ENCODE assay signal across 7 cellular contexts in the genomic region with DNA sequence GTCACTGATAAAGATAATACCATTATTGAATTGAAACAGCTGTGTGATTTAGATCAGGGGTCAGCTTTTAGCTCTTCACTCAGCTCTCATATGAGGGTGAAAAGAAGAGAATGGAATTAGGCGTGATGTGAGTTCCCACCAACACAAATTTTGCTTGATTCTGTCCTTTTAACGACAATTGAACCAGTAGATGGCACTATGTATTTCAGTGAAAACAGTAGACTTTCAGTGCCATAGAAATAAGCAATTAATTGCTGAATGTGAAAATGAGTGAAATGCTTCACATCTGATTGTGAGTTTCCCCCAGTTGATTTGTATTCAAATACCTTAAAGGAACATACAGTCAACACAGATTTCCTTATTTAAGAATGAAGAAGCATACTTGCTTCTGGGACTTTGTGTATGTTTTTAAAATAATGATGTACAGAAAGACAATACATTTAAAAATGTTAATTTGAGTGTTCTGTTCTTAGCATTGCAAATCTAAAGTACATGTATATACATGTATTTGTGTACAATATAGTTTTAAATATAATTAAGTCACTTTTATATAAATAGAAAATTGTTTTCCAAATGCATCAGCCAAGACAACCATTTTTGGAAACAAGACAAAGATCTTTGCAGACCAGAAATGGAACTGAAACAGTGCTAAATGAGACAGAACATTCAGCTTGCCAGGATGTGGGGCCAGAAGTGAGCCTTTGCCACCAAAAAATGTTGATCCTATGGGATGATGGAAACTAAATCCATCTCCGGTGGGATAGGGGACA.
DNase-seq lines count a peak whose midpoint lies in the region; ATAC-seq and TF ChIP-seq lines count a peak whose summit lies in the region.

No MANE protein-coding gene starts in this region.

- peaks cover 23% of the 10 kb centered on the region for H3K4me1 Mint-ChIP-seq in osteocyte (ENCODE audit: unreplicated experiment)

- H3K4me3 ChIP-seq in Jurkat, Clone E6-1 (ENCODE audit: low read length): no peak overlapping the region
- H3K4me3 ChIP-seq in cardiac fibroblast (replicated peaks in 1 of 2; ENCODE audit: low read depth in 2 of 2, low read length in 2 of 2): no peak overlapping the region

- no peaks in the 10 kb centered on the region for H3K36me3 Mint-ChIP-seq in osteocyte (ENCODE audit: unreplicated experiment)

- TF ChIP-seq CTCF in GM10266 (IDR thresholded peaks at IDR 0.05; ENCODE audit: control insufficient read depth, insufficient read depth, low read depth, missing control alignments): peak; percentile 46
- peak; percentile 31 for TF ChIP-seq CTCF in cardiac fibroblast (IDR thresholded peaks at IDR 0.05; ENCODE audit: low read depth, low read length)
- TF ChIP-seq CTCF in osteocyte (IDR thresholded peaks at IDR 0.05): peak; percentile 76

- H3K27me3 Mint-ChIP-seq in osteocyte (ENCODE audit: unreplicated experiment): peaks cover 8% of the 10 kb centered on the region

- H3K9me3 Mint-ChIP-seq in osteocyte (ENCODE audit: unreplicated experiment): no peaks in the 10 kb centered on the region

- DNase-seq in GM10266 (ENCODE audit: extremely low spot score) (peak; percentile 6), cardiac fibroblast (ENCODE audit: low read depth in 2 of 2) (peak; percentile 32 to 63), osteocyte (ENCODE audit: extremely low spot score, unreplicated experiment) (no peak)
- DNase-seq in Jurkat, Clone E6-1 (ENCODE audit: low read depth, low spot score): peak; percentile 8
- DNase-seq in activated CD4-positive, alpha-beta T cell treated with anti-CD3 and anti-CD28 coated beads, Interleukin-2, amount 50 U/mL, for 4 hours: no peak

- H3K27ac Mint-ChIP-seq in osteocyte (ENCODE audit: unreplicated experiment): no peak overlapping the region

- ATAC-seq in GM21529 (IDR thresholded peaks at IDR 0.05; ENCODE audit: unreplicated experiment) (peak; percentile 88), GM18520 (IDR thresholded peaks at IDR 0.05; ENCODE audit: unreplicated experiment) (no peak)

- H3K4me3 Mint-ChIP-seq in osteocyte (ENCODE audit: unreplicated experiment): no peak overlapping the region

Comparison
In these comparisons a context has a peak if more than half of its experiments do, and no peak if none do; other contexts are left out.
1. DNase-seq: peak in GM10266 (single experiment), Jurkat, Clone E6-1 (single experiment) and cardiac fibroblast (2 of 2); none in osteocyte (single experiment) and activated CD4-positive, alpha-beta T cell treated with anti-CD3 and anti-CD28 coated beads, Interleukin-2, amount 50 U/mL, for 4 hours (0 of 2).
2. Peak in every context shown above with its lines, with median percentiles within 50 percentile points of each other: CTCF ChIP-seq.